Comparison of ENCODE assay signal across 29 cellular contexts in the genomic region with DNA sequence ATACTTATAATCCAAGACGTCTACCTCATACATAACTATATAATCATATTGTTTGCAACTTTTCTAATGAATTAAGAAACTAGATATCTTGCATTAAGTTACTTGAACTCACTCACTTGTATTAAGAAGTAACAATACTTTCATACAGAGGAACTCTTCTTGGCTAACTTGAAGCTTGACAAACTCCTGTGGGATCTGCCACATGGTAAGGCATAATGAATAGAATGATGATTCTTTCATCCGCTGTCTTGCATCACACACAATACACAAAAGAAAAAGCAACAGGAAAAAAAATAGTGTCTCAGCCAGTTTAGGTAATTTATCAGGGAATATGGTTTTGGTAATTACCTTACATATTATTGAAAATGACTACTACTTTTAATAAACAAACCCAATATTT.
"Had no signal": no experiment of that assay in that cellular context is flagged by ENCODE, and none has a peak within 500 bp of the region (broad histone marks: within the 10 kb centered on the region; RNA-seq: fewer than 3 reads in every experiment).

No MANE protein-coding gene starts in this region.

- H3K4me3 ChIP-seq: ascending aorta, cardiac muscle cell had no signal

- ATAC-seq: activated CD8-positive, alpha-beta T cell treated with anti-CD3 and anti-CD28 coated beads for 36 hours; activated naive CD8-positive, alpha-beta T cell treated with anti-CD3 and anti-CD28 coated beads, Interleukin-2, amount 50 U/mL, for 24 hours; activated T-cell treated with anti-CD3 and anti-CD28 coated beads, Interleukin-2, amount 50 U/mL, for 4 hours; activated T-cell treated with anti-CD3 and anti-CD28 coated beads, Interleukin-2, amount 50 U/mL, for 72 hours; activated T-helper 17 cell treated with anti-CD3 and anti-CD28 coated beads, Interleukin-2, amount 50 U/mL, for 72 hours had no signal

- H3K4me1 ChIP-seq: ascending aorta had no signal

- H3K9me3 ChIP-seq: ascending aorta had no signal

- DNase-seq: activated B cell treated with CpG ODN at 0.5 μM for 24 hours; activated CD4-positive, alpha-beta memory T cell treated with anti-CD3 and anti-CD28 coated beads for 36 hours; activated CD4-positive, alpha-beta T cell treated with anti-CD3 and anti-CD28 coated beads for 4 hours; activated CD4-positive, alpha-beta T cell treated with anti-CD3 and anti-CD28 coated beads, Interleukin-2, amount 10 ng/mL, durations not matched to agents 24 days and 14 days; activated CD4-positive, alpha-beta T cell treated with anti-CD3 and anti-CD28 coated beads, Interleukin-2, amount 50 U/mL, for 1 hour; activated CD4-positive, alpha-beta T cell treated with anti-CD3 and anti-CD28 coated beads, Interleukin-2, amount 50 U/mL, for 4 hours; activated CD4-positive, CD25-positive, alpha-beta regulatory T cell treated with anti-CD3 and anti-CD28 coated beads, Interleukin-2, amount 50 U/mL, for 72 hours; activated CD8-positive, alpha-beta memory T cell treated with anti-CD3 and anti-CD28 coated beads, Interleukin-2, amount 50 U/mL, for 4 hours; activated CD8-positive, alpha-beta T cell treated with anti-CD3 and anti-CD28 coated beads for 36 hours; activated effector memory CD4-positive, alpha-beta T cell treated with anti-CD3 and anti-CD28 coated beads, Interleukin-2, amount 50 U/mL, for 16 hours; activated gamma-delta T cell treated with Interleukin-2 at 50 U/mL for 16 hours; activated naive CD4-positive, alpha-beta T cell treated with anti-CD3 and anti-CD28 coated beads, Interleukin-2, amount 10 ng/mL, durations not matched to agents 7 days and 5 days; activated naive CD4-positive, alpha-beta T cell treated with Interleukin-2 at 50 U/mL for 16 hours; activated naive CD8-positive, alpha-beta T cell treated with anti-CD3 and anti-CD28 coated beads, Interleukin-2, amount 10 ng/mL, durations not matched to agents 7 days and 5 days; activated naive CD8-positive, alpha-beta T cell treated with anti-CD3 and anti-CD28 coated beads, Interleukin-2, amount 50 U/mL, for 24 hours; activated T-cell treated with anti-CD3 and anti-CD28 coated beads for 4 hours; activated T-cell treated with anti-CD3 and anti-CD28 coated beads, Interleukin-2, amount 50 U/mL, for 1 hour; activated T-cell treated with anti-CD3 and anti-CD28 coated beads, Interleukin-2, amount 50 U/mL, for 4 hours; activated T-cell treated with anti-CD3 and anti-CD28 coated beads, Interleukin-2, amount 50 U/mL, for 72 hours; amygdala; anterior cingulate cortex; caudate nucleus; T-helper 1 cell; T-helper 2 cell; T-helper 9 cell had no signal

- H3K27me3 ChIP-seq: ascending aorta, cardiac muscle cell had no signal

- H3K27ac ChIP-seq: ascending aorta, cardiac muscle cell, VCaP had no signal

- H3K36me3 ChIP-seq: cardiac muscle cell had no signal
